Comparison of ENCODE assay signal across 17 cellular contexts in the genomic region with DNA sequence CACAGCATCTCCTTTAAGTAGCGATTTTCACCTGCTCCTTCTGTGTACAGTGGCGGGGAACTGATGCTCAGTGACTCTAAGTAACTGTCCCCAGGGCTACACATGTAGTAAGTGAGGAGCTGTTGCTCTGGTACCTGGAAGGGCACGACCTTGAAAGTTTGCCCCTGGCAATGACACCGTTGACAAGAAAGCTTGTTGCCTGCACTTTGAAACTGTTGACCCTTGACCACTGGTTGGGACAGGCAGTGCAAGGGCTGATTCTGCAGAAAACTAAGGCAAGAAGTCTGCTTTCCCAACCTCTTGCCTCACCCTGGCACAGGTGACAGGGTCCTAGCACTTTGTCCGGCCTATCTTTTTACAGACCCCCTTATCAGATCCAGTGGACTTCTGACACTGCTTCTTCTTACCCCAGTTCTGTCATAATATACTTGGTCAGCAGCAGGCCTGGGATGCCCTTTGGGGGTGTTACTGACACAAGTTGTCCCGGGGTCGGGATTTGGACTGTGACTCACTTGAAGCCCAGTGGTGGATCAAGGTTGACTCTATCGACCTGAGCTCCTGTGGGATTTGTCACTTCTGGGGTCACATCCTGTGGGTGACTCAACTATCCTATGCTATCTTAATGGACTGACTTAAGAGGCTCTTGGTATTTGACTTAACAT. TPM values are rescaled to one million over a fixed set of nuclear protein-coding genes. Genes with fewer than 3 reads are reported as not detected.
DNase-seq lines count a peak whose midpoint lies in the region; ATAC-seq and TF ChIP-seq lines count a peak whose summit lies in the region.
"Had no signal": no experiment of that assay in that cellular context is flagged by ENCODE, and none has a peak within 500 bp of the region (broad histone marks: within the 10 kb centered on the region; RNA-seq: fewer than 3 reads in every experiment).

No MANE protein-coding gene starts in this region.

- H3K27me3 Mint-ChIP-seq in Caco-2 (ENCODE audit: insufficient read depth, unreplicated experiment) (no peaks in the 10 kb centered on the region), IgD-negative memory B cell (no peaks in the 10 kb centered on the region), natural killer cell (ENCODE audit: low read depth in 2 of 2) (no peaks in the 10 kb centered on the region)
- H3K27me3 Mint-ChIP-seq: activated naive CD8-positive, alpha-beta T cell treated with anti-CD3 and anti-CD28 coated beads, Interleukin-2, amount 10 ng/mL, durations not matched to agents 7 days and 5 days had no signal

- H3K9me3 Mint-ChIP-seq in Caco-2 (ENCODE audit: unreplicated experiment) (no peaks in the 10 kb centered on the region), IgD-negative memory B cell (no peaks in the 10 kb centered on the region), natural killer cell (no peaks in the 10 kb centered on the region)
- H3K9me3 Mint-ChIP-seq: activated naive CD8-positive, alpha-beta T cell treated with anti-CD3 and anti-CD28 coated beads, Interleukin-2, amount 10 ng/mL, durations not matched to agents 7 days and 5 days had no signal

- H3K9me3 ChIP-seq in Caco-2: no peaks in the 10 kb centered on the region
- H3K9me3 ChIP-seq: BE2C, mucosa of descending colon had no signal

- DNase-seq in Caco-2: peak; percentile 51 to 91
- peak; percentile 33 for DNase-seq in coronary artery (ENCODE audit: low spot score)
- DNase-seq in natural killer cell: no peak
- DNase-seq in KBM-7: no peak
- DNase-seq in SKM-1 (lab: John Stamatoyannopoulos, UW; ENCODE audit: unreplicated experiment): no peak
- DNase-seq in germinal center (ENCODE audit: low spot score): no peak
- DNase-seq: activated CD4-positive, alpha-beta T cell treated with anti-CD3 and anti-CD28 coated beads, Interleukin-2, amount 50 U/mL, for 48 hours; activated naive CD8-positive, alpha-beta T cell treated with anti-CD3 and anti-CD28 coated beads, Interleukin-2, amount 10 ng/mL, durations not matched to agents 7 days and 5 days; BE2C; cortex of kidney; NCI-H1436; NCI-H524 treated with DMSO at 0.1 percent for 48 hours; stimulated activated CD4-positive, alpha-beta T cell treated with anti-CD3 and anti-CD28 coated beads, Interleukin-4, amount 100 ng/mL, for 1 hour; stimulated activated naive CD4-positive, alpha-beta T cell treated with Interleukin-2 at 50 U/mL for 16 hours had no signal

- BruUV-seq in Caco-2 (replicated peaks; lab: Mats Ljungman, UMichigan): no TSS peak

- H3K27ac Mint-ChIP-seq in Caco-2 (ENCODE audit: unreplicated experiment) (peak overlapping the region; percentile 72), IgD-negative memory B cell (peak overlapping the region in 2 of 3 donors; percentile 25 to 40), natural killer cell (peak overlapping the region; percentile 67 to 100)

- no peak for TF ChIP-seq CTCF in Caco-2 (IDR thresholded peaks at IDR 0.05; ENCODE audit: insufficient read depth in 1 of 2, low read depth in 1 of 2, low read length in 1 of 2, severe bottlenecking in 1 of 2, unreplicated experiment in 1 of 2)
- no peak for TF ChIP-seq CTCF in coronary artery (IDR thresholded peaks at IDR 0.05)
- TF ChIP-seq CTCF in natural killer cell (IDR thresholded peaks at IDR 0.05): no peak

- H3K4me1 Mint-ChIP-seq in Caco-2 (ENCODE audit: low read depth, unreplicated experiment): peaks cover 66% of the 10 kb centered on the region
- peaks cover 39 to 47% (median 40%) of the 10 kb centered on the region in 3 donors for H3K4me1 Mint-ChIP-seq in IgD-negative memory B cell
- H3K4me1 Mint-ChIP-seq in natural killer cell: peaks cover 80 to 86% of the 10 kb centered on the region in 2 donors

- POLR2A ChIA-PET in Caco-2 (lab: Charles Lee): interaction anchor here (0.6 kb wide), 1 partner anchor 41 kb away, joined by 3 read pairs; no protein-coding TSS in a partner anchor

- H3K27ac ChIP-seq in coronary artery: no peak overlapping the region

- ATAC-seq in natural killer cell: no peak
- ATAC-seq in HG03354 (IDR thresholded peaks at IDR 0.05; ENCODE audit: poor library complexity, severe bottlenecking, unreplicated experiment): no peak
- ATAC-seq: mucosa of descending colon had no signal

- H3K4me3 Mint-ChIP-seq in Caco-2 (ENCODE audit: unreplicated experiment): no peak overlapping the region
- peak overlapping the region in 3 of 4 donors; percentile 55 to 67 (median 65) for H3K4me3 Mint-ChIP-seq in IgD-negative memory B cell
- H3K4me3 Mint-ChIP-seq in natural killer cell: peak overlapping the region; percentile 13
- H3K4me3 Mint-ChIP-seq: activated naive CD8-positive, alpha-beta T cell treated with anti-CD3 and anti-CD28 coated beads, Interleukin-2, amount 10 ng/mL, durations not matched to agents 7 days and 5 days had no signal

- intact Hi-C loops in Caco-2 (cut with micrococcal nuclease; ENCODE audit: unreplicated experiment) (no loop called here), natural killer cell (cut with micrococcal nuclease) (loop anchor here (5.0 kb wide), 1 partner anchor 68 kb away; a partner anchor contains a TSS)

- H3K27me3 ChIP-seq in Caco-2 (replicated peaks; ENCODE audit: control insufficient read depth, insufficient read depth, low read length): no peaks in the 10 kb centered on the region
- H3K27me3 ChIP-seq: BE2C had no signal

- no peaks in the 10 kb centered on the region for H3K36me3 ChIP-seq in Caco-2 (ENCODE audit: control insufficient read depth, insufficient read depth, low read length)
- H3K36me3 ChIP-seq: BE2C had no signal

- H3K36me3 Mint-ChIP-seq in Caco-2 (ENCODE audit: insufficient read depth, unreplicated experiment) (peaks cover 26% of the 10 kb centered on the region), IgD-negative memory B cell (peaks cover 9% of the 10 kb centered on the region), natural killer cell (no peaks in the 10 kb centered on the region)

- CTCF ChIA-PET in Caco-2 (lab: Charles Lee): interaction anchor here (0.7 kb wide), 1 partner anchor 41 kb away, joined by 3 read pairs; no protein-coding TSS in a partner anchor

- peaks cover 84% of the 10 kb centered on the region for H3K4me1 ChIP-seq in Caco-2
- H3K4me1 ChIP-seq: BE2C had no signal

- H3K4me3 ChIP-seq in Caco-2 (ENCODE audit: low read depth, low read length) (no peak overlapping the region), coronary artery (no peak overlapping the region)
- H3K4me3 ChIP-seq: mucosa of descending colon had no signal

- in situ Hi-C loops in KBM-7 (cut with MboI; ENCODE audit: low pct_unique_long_range_greater_than_20kb, low sequenced_read_pairs): no loop called here

RNA-seq across cellular contexts. Expression of a gene that starts 5.8 kb away (rescaled TPM):
- total RNA-seq in Caco-2 (2022): 46.6 and 47.9 TPM in 2 replicates
- polyA plus RNA-seq in IgD-negative memory B cell: 52.3 TPM
- total RNA-seq in natural killer cell: 10 to 100 TPM; 41.7 to 71.2 (median 53.7) TPM

Comparison
In these comparisons a context has a peak if more than half of its experiments do, and no peak if none do; other contexts are left out.
1. DNase-seq: peak in Caco-2 (2 of 2) and coronary artery (single experiment); none in natural killer cell (single experiment), KBM-7 (single experiment), SKM-1 (single experiment) and germinal center (single experiment).
2. H3K27ac Mint-ChIP-seq: peak in every context shown above with its lines; median percentile 84 in natural killer cell; 72 in Caco-2; 32 in IgD-negative memory B cell.